ENCODE assay signal across 17 cellular contexts in the genomic region with DNA sequence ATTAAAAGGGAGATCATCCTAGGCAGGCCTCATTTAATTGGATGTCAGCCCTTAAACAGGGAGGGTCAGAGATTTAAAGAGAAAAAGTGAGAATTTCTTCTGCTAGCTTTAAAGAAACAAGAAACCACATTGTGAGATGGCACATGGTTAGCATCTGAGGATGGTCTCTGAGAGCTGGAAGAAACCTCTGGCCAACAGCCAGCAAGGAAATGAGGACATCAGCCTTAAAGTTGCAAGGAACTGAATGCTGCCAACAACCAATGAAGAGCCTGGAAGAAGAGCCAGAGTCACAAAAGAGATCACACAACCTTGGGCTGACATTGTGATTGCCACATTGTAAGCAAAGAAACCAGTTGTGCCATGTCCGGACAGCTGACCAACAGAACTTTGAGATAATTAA. TPM values are rescaled to one million over a fixed set of nuclear protein-coding genes. Genes with fewer than 3 reads are reported as not detected.
A peak's percentile ranks its signal among the peaks of the same experiment; 100 is the strongest.
DNase-seq lines count a peak whose midpoint lies in the region; ATAC-seq and TF ChIP-seq lines count a peak whose summit lies in the region.
"Had no signal": no experiment of that assay in that cellular context is flagged by ENCODE, and none has a peak within 500 bp of the region (broad histone marks: within the 10 kb centered on the region; RNA-seq: fewer than 3 reads in every experiment).

No MANE protein-coding gene starts in this region.

- TF ChIP-seq POLR2A in suprapubic skin (IDR thresholded peaks at IDR 0.05), result no peak

- H3K27ac ChIP-seq in DND-41 (ENCODE audit: low read length) (no peak overlapping the region), suprapubic skin (no peak overlapping the region), lower lobe of right lung (no peak overlapping the region)
- H3K27ac ChIP-seq in effector memory CD4-positive, alpha-beta T cell (ENCODE audit: insufficient read depth, low read length, poor library complexity, severe bottlenecking), result no peak overlapping the region
- H3K27ac ChIP-seq: body of pancreas, neural progenitor cell, vagina had no signal

- H3K4me3 ChIP-seq in DND-41 (ENCODE audit: low read depth in 1 of 2, low read length in 2 of 2) (no peak overlapping the region), adipocyte (ENCODE audit: low read length) (no peak overlapping the region), suprapubic skin (no peak overlapping the region), lower lobe of right lung (no peak overlapping the region)
- no peak overlapping the region for H3K4me3 ChIP-seq in effector memory CD4-positive, alpha-beta T cell (ENCODE audit: insufficient read depth, low read depth, low read length, poor library complexity, severe bottlenecking)
- H3K4me3 ChIP-seq: body of pancreas, neural progenitor cell, vagina had no signal

- no peaks in the 10 kb centered on the region for H3K9me3 ChIP-seq in DND-41 (ENCODE audit: insufficient read depth, low read length, severe bottlenecking)
- no peaks in the 10 kb centered on the region for H3K9me3 ChIP-seq in adipocyte (ENCODE audit: control insufficient read depth, low read length)
- H3K9me3 ChIP-seq in suprapubic skin, result no peaks in the 10 kb centered on the region
- H3K9me3 ChIP-seq in lower lobe of right lung, result no peaks in the 10 kb centered on the region
- H3K9me3 ChIP-seq in effector memory CD4-positive, alpha-beta T cell (ENCODE audit: control insufficient read depth, low read length), result no peaks in the 10 kb centered on the region
- H3K9me3 ChIP-seq: body of pancreas, vagina had no signal

- ATAC-seq in DND-41 (ENCODE audit: insufficient read depth, low read depth), result peak; percentile 86
- no peak for ATAC-seq in lower lobe of right lung
- ATAC-seq: body of pancreas had no signal

- no peaks in the 10 kb centered on the region for H3K36me3 ChIP-seq in DND-41 (ENCODE audit: insufficient read depth, low read length)
- no peaks in the 10 kb centered on the region for H3K36me3 ChIP-seq in adipocyte (ENCODE audit: control insufficient read depth, insufficient read depth, low read length, severe bottlenecking)
- H3K36me3 ChIP-seq in suprapubic skin, result no peaks in the 10 kb centered on the region
- H3K36me3 ChIP-seq in lower lobe of right lung, result no peaks in the 10 kb centered on the region
- no peaks in the 10 kb centered on the region for H3K36me3 ChIP-seq in effector memory CD4-positive, alpha-beta T cell (ENCODE audit: control insufficient read depth, insufficient read depth, low read length)
- H3K36me3 ChIP-seq: neural progenitor cell, vagina had no signal

- no peak for TF ChIP-seq EP300 in suprapubic skin (IDR thresholded peaks at IDR 0.05)

- no peaks in the 10 kb centered on the region for H4K20me1 ChIP-seq in DND-41 (ENCODE audit: insufficient read depth, low read length)

- H3K9ac ChIP-seq in DND-41 (ENCODE audit: low read depth, low read length) (no peak overlapping the region), adipocyte (ENCODE audit: low read length) (no peak overlapping the region)
- H3K9ac ChIP-seq: neural progenitor cell had no signal

- H3K79me2 ChIP-seq in DND-41 (ENCODE audit: insufficient read depth, low read length), result no peaks in the 10 kb centered on the region

- no peaks in the 10 kb centered on the region for H3K27me3 ChIP-seq in DND-41 (ENCODE audit: insufficient read depth, low read length, poor library complexity)
- no peaks in the 10 kb centered on the region for H3K27me3 ChIP-seq in adipocyte (replicated peaks; ENCODE audit: control insufficient read depth, insufficient read depth, low read length)
- no peaks in the 10 kb centered on the region for H3K27me3 ChIP-seq in suprapubic skin
- H3K27me3 ChIP-seq in lower lobe of right lung (ENCODE audit: low read depth), result no peaks in the 10 kb centered on the region
- no peaks in the 10 kb centered on the region for H3K27me3 ChIP-seq in effector memory CD4-positive, alpha-beta T cell (replicated peaks; ENCODE audit: control insufficient read depth, insufficient read depth, low read length, poor library complexity, severe bottlenecking)
- H3K27me3 ChIP-seq: body of pancreas, neural progenitor cell, vagina had no signal

- no peak overlapping the region for H3K4me2 ChIP-seq in DND-41 (ENCODE audit: insufficient read depth, low read length)
- H3K4me2 ChIP-seq: neural progenitor cell had no signal

- DNase-seq in DND-41, result peak; percentile 67
- peak; percentile 61 to 71 for DNase-seq in Kasumi-1 (lab: John Stamatoyannopoulos, UW)
- DNase-seq in adipocyte (ENCODE audit: low read depth), result peak; percentile 15
- peak; percentile 51 for DNase-seq in fibroblast of the conjunctiva (ENCODE audit: low read depth)
- no peak for DNase-seq in suprapubic skin (ENCODE audit: low spot score in 2 of 2)
- no peak for DNase-seq in lower lobe of right lung
- DNase-seq in stimulated activated CD4-positive, alpha-beta T cell treated with anti-CD3 and anti-CD28 coated beads, Interleukin-4, amount 100 ng/mL, for 1 hour, result no peak
- no peak for DNase-seq in effector memory CD4-positive, alpha-beta T cell
- DNase-seq: activated CD4-positive, alpha-beta T cell treated with anti-CD3 and anti-CD28 coated beads for 1 hour; activated gamma-delta T cell treated with Interleukin-2 at 50 U/mL for 16 hours; body of pancreas; effector CD4-positive, alpha-beta T cell; NCI-H2029 treated with DMSO at 0.1 percent for 48 hours; NCI-H526; RPMI8226 had no signal

- intact Hi-C loops in lower lobe of right lung (cut with DNase I), result no loop called here

- no peak for TF ChIP-seq CTCF in DND-41 (IDR thresholded peaks at IDR 0.05; ENCODE audit: borderline replicate concordance, extremely low read depth, low read length, poor library complexity, severe bottlenecking)
- no peak for TF ChIP-seq CTCF in suprapubic skin (IDR thresholded peaks at IDR 0.05)
- no peak for TF ChIP-seq CTCF in lower lobe of right lung (IDR thresholded peaks at IDR 0.05)

- 73% methylated on average over 1 of the region's 1 CpG for WGBS in suprapubic skin

- peak overlapping the region; percentile 40; the same call in 1 of the 2 replicates for H2AFZ ChIP-seq in DND-41 (ENCODE audit: low read depth, low read length)
- H2AFZ ChIP-seq: neural progenitor cell had no signal

- H3K4me1 ChIP-seq in DND-41 (ENCODE audit: insufficient read depth, low read length) (peaks cover 10% of the 10 kb centered on the region), adipocyte (ENCODE audit: control insufficient read depth, insufficient read depth, low read length) (no peaks in the 10 kb centered on the region), suprapubic skin (no peaks in the 10 kb centered on the region), lower lobe of right lung (no peaks in the 10 kb centered on the region)
- no peaks in the 10 kb centered on the region for H3K4me1 ChIP-seq in effector memory CD4-positive, alpha-beta T cell (ENCODE audit: control insufficient read depth, insufficient read depth, low read length, poor library complexity, severe bottlenecking)
- H3K4me1 ChIP-seq: body of pancreas, neural progenitor cell, vagina had no signal

RNA-seq across cellular contexts. Expression of gene FAR2, which starts 17.5 kb away (rescaled TPM):
- total RNA-seq in suprapubic skin (10 to 100 TPM; 20.0 to 41.8 (median 30.6) TPM), lower lobe of right lung (23.7 TPM)

Comparison
In these comparisons a context has a peak if more than half of its experiments do, and no peak if none do; other contexts are left out.
1. DNase-seq: peak in DND-41 (single experiment), Kasumi-1 (2 of 2), adipocyte (single experiment) and fibroblast of the conjunctiva (single experiment); none in suprapubic skin (0 of 2), lower lobe of right lung (single experiment), stimulated activated CD4-positive, alpha-beta T cell treated with anti-CD3 and anti-CD28 coated beads, Interleukin-4, amount 100 ng/mL, for 1 hour (single experiment) and effector memory CD4-positive, alpha-beta T cell (0 of 3).